9 cellular contexts compared by ENCODE assay signal in the genomic region with DNA sequence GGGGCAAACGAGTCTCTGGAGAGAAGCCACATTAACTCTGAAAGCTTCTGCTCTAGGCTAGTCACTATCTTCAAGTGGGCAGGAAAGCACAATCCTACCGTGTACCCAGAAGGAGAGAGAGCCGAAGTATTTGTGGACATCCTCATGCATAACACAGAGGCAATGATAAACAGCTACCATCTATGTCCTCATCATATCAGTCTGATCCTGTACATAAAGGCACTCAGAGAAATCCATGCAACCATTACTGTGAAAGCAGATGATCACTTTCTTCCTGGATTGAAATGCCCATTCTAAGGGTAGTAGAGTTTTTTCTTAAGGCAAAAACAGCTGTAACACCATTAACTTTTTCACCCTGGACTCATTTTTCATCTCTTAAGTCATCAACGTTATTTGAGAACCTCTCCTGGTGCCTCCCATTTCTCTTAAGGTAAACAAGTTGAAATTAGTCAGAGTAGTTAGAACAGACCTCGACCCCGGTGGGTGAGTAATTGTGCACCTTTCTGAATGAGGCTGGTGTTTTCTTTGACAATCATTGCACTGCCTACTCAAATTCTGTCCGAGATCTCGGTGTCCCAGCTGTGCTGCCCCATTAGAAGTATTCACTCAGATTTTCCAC.
DNase-seq lines count a peak whose midpoint lies in the region; ATAC-seq and TF ChIP-seq lines count a peak whose summit lies in the region.
"Had no signal": no experiment of that assay in that cellular context is flagged by ENCODE, and none has a peak within 500 bp of the region (broad histone marks: within the 10 kb centered on the region; RNA-seq: fewer than 3 reads in every experiment).

No MANE protein-coding gene starts in this region.

- H3K4me3 Mint-ChIP-seq in activated CD8-positive, alpha-beta memory T cell treated with anti-CD3 and anti-CD28 coated beads, Interleukin-2, amount 10 ng/mL, durations not matched to agents 7 days and 5 days, result no peak overlapping the region
- no peak overlapping the region for H3K4me3 Mint-ChIP-seq in T-helper 17 cell

- H3K4me1 ChIP-seq in Peyer's patch, result peaks cover 0 to 8% (median 2%) of the 10 kb centered on the region in 4 donors

- TF ChIP-seq CTCF in astrocyte of the cerebellum (IDR thresholded peaks at IDR 0.05; ENCODE audit: low read depth, low read length, missing control alignments) (no peak), Peyer's patch (IDR thresholded peaks at IDR 0.05) (no peak)

- DNase-seq in activated CD8-positive, alpha-beta memory T cell treated with anti-CD3 and anti-CD28 coated beads, Interleukin-2, amount 10 ng/mL, durations not matched to agents 7 days and 5 days, result peak; percentile 66
- no peak for DNase-seq in activated CD8-positive, alpha-beta memory T cell treated with anti-CD3 and anti-CD28 coated beads for 24 hours
- peak; percentile 42 for DNase-seq in astrocyte of the cerebellum (ENCODE audit: low read depth)
- DNase-seq in stimulated activated CD8-positive, alpha-beta memory T cell treated with anti-CD3 and anti-CD28 coated beads, Interleukin-7, amount 100 ng/mL, for 24 hours (ENCODE audit: low read depth), result peak; percentile 32
- no peak for DNase-seq in T-helper 17 cell
- no peak for DNase-seq in Peyer's patch
- DNase-seq in posterior cingulate gyrus, result no peak

- H3K27ac Mint-ChIP-seq in activated CD8-positive, alpha-beta memory T cell treated with anti-CD3 and anti-CD28 coated beads, Interleukin-2, amount 10 ng/mL, durations not matched to agents 7 days and 5 days, result peak overlapping the region; percentile 61
- no peak overlapping the region for H3K27ac Mint-ChIP-seq in T-helper 17 cell

- H3K36me3 Mint-ChIP-seq in activated CD8-positive, alpha-beta memory T cell treated with anti-CD3 and anti-CD28 coated beads, Interleukin-2, amount 10 ng/mL, durations not matched to agents 7 days and 5 days, result peaks cover 2% of the 10 kb centered on the region
- H3K36me3 Mint-ChIP-seq in T-helper 17 cell (ENCODE audit: low read depth), result no peaks in the 10 kb centered on the region

- in situ Hi-C loops in astrocyte of the cerebellum (cut with HindIII; ENCODE audit: low sequenced_read_pairs), result no loop called here

- peak; percentile 88 for ATAC-seq in activated CD8-positive, alpha-beta memory T cell treated with anti-CD3 and anti-CD28 coated beads, Interleukin-2, amount 10 ng/mL, durations not matched to agents 7 days and 5 days
- ATAC-seq in HG03520 (IDR thresholded peaks at IDR 0.05; ENCODE audit: unreplicated experiment) (peak; percentile 63), T-helper 17 cell (no peak)

- no peaks in the 10 kb centered on the region for H3K36me3 ChIP-seq in Peyer's patch

- no peak overlapping the region for H3K27ac ChIP-seq in Peyer's patch
- H3K27ac ChIP-seq: C4-2B had no signal

- H3K9me3 ChIP-seq in T-helper 17 cell (ENCODE audit: control insufficient read depth, low read length, poor library complexity, severe bottlenecking), result no peaks in the 10 kb centered on the region
- no peaks in the 10 kb centered on the region for H3K9me3 ChIP-seq in Peyer's patch

- no peak overlapping the region for H3K4me3 ChIP-seq in astrocyte of the cerebellum (ENCODE audit: low read depth, low read length)
- H3K4me3 ChIP-seq in Peyer's patch, result no peak overlapping the region

- intact Hi-C loops in posterior cingulate gyrus (cut with DNase I), result no loop called here

- peaks cover 35% of the 10 kb centered on the region for H3K4me1 Mint-ChIP-seq in activated CD8-positive, alpha-beta memory T cell treated with anti-CD3 and anti-CD28 coated beads, Interleukin-2, amount 10 ng/mL, durations not matched to agents 7 days and 5 days
- H3K4me1 Mint-ChIP-seq in T-helper 17 cell, result peaks cover 9% of the 10 kb centered on the region

- CTCF ChIA-PET in activated CD8-positive, alpha-beta memory T cell treated with anti-CD3 and anti-CD28 coated beads, Interleukin-2, amount 10 ng/mL, durations not matched to agents 7 days and 5 days (lab: Charles Lee), result interaction anchor here (1.1 kb wide), 1 partner anchor 38 kb away, joined by 3 read pairs; no protein-coding TSS in a partner anchor

- peaks cover 6% of the 10 kb centered on the region for H3K9me3 Mint-ChIP-seq in activated CD8-positive, alpha-beta memory T cell treated with anti-CD3 and anti-CD28 coated beads, Interleukin-2, amount 10 ng/mL, durations not matched to agents 7 days and 5 days (ENCODE audit: low read depth)

- TF ChIP-seq POLR2A in Peyer's patch (IDR thresholded peaks at IDR 0.05), result no peak

- no peaks in the 10 kb centered on the region for H3K27me3 ChIP-seq in Peyer's patch

- H3K27me3 Mint-ChIP-seq in activated CD8-positive, alpha-beta memory T cell treated with anti-CD3 and anti-CD28 coated beads, Interleukin-2, amount 10 ng/mL, durations not matched to agents 7 days and 5 days, result no peaks in the 10 kb centered on the region
- peaks cover 4% of the 10 kb centered on the region for H3K27me3 Mint-ChIP-seq in T-helper 17 cell

Comparison
In these comparisons a context has a peak if more than half of its experiments do, and no peak if none do; other contexts are left out.
1. DNase-seq: peak in activated CD8-positive, alpha-beta memory T cell treated with anti-CD3 and anti-CD28 coated beads, Interleukin-2, amount 10 ng/mL, durations not matched to agents 7 days and 5 days (single experiment), astrocyte of the cerebellum (single experiment) and stimulated activated CD8-positive, alpha-beta memory T cell treated with anti-CD3 and anti-CD28 coated beads, Interleukin-7, amount 100 ng/mL, for 24 hours (single experiment); none in activated CD8-positive, alpha-beta memory T cell treated with anti-CD3 and anti-CD28 coated beads for 24 hours (single experiment), T-helper 17 cell (0 of 3), Peyer's patch (0 of 3) and posterior cingulate gyrus (0 of 10).